In genomic region chr22:41543854-41544670, GRCh38 we compare ENCODE assay signal across 8 cellular contexts. TPM values are rescaled to one million over a fixed set of nuclear protein-coding genes. Genes with fewer than 3 reads are reported as not detected.
A peak's percentile ranks its signal among the peaks of the same experiment; 100 is the strongest.
DNase-seq lines count a peak whose midpoint lies in the region; ATAC-seq and TF ChIP-seq lines count a peak whose summit lies in the region.

TSS of gene POLR3H (minus strand) at chr22:41544470. CDS start at chr22:41544101, 369 bp downstream.

- H3K4me3 ChIP-seq in PC-9 (peak within 1 kb of the TSS; percentile 83), mucosa of stomach (ENCODE audit: low read length) (peak within 1 kb of the TSS; percentile 80)

- H3K27me3 ChIP-seq in PC-9 (ENCODE audit: insufficient read depth, low read depth), result no peaks in the 10 kb centered on the region
- no peaks in the 10 kb centered on the region for H3K27me3 ChIP-seq in mucosa of stomach (ENCODE audit: control insufficient read depth, insufficient read depth, low read length)

- peaks cover 17% of the 10 kb centered on the region for H3K4me1 ChIP-seq in PC-9 (replicated peaks; ENCODE audit: insufficient read depth)
- H3K4me1 ChIP-seq in mucosa of stomach (ENCODE audit: control insufficient read depth, insufficient read depth, low read length), result peaks cover 15% of the 10 kb centered on the region

- peaks cover 7% of the 10 kb centered on the region; the same call in 1 of the 2 replicates for H3F3A ChIP-seq in PC-9 (ENCODE audit: insufficient read depth, low read depth)

- H3K79me2 ChIP-seq in PC-9 (ENCODE audit: low read depth), result peaks cover 47% of the 10 kb centered on the region

- in situ Hi-C loops in KBM-7 (cut with MboI; ENCODE audit: low pct_unique_long_range_greater_than_20kb, low sequenced_read_pairs), result no loop called here

- H3K9me2 ChIP-seq in PC-9 (ENCODE audit: insufficient read depth), result no peaks in the 10 kb centered on the region

- H3K9ac ChIP-seq in mucosa of stomach (ENCODE audit: low read length), result peak within 1 kb of the TSS; percentile 82

- intact Hi-C loops in PC-9 (cut with micrococcal nuclease; ENCODE audit: unreplicated experiment), result loop anchor here (2.0 to 5.0 kb wide), 3 partner anchors 45 to 403 kb away; partner anchors contain the start of genes CENPM, DESI1, PMM1 and XRCC6

- peak; percentile 64 for TF ChIP-seq POLR2A in erythroblast (IDR thresholded peaks at IDR 0.05; ENCODE audit: low read length)

- H4K20me1 ChIP-seq in PC-9 (ENCODE audit: insufficient read depth), result peaks cover 40% of the 10 kb centered on the region

- DNase-seq in DMS53 treated with DMSO at 0.1 percent for 48 hours (lab: John Stamatoyannopoulos, UW; ENCODE audit: unreplicated experiment) (peak; percentile 91), KBM-7 (peak; percentile 99), PC-9 (peak; percentile 95 to 99), erythroblast (lab: John Stamatoyannopoulos, UW) (peak; percentile 98 to 99)
- DNase-seq in activated T-cell treated with anti-CD3 and anti-CD28 coated beads, Interleukin-2, amount 50 U/mL, for 1 hour, result peak; percentile 96
- peak; percentile 90 to 91 for DNase-seq in stimulated activated CD8-positive, alpha-beta memory T cell treated with anti-CD3 and anti-CD28 coated beads, Interleukin-7, amount 100 ng/mL, for 1 hour (ENCODE audit: low read depth in 2 of 2)

- peak; percentile 76 for TF ChIP-seq CTCF in PC-9 (conservative IDR thresholded peaks at IDR 0.05)

- no peaks in the 10 kb centered on the region for H3K9me3 ChIP-seq in PC-9 (ENCODE audit: insufficient read depth, low read depth)
- no peaks in the 10 kb centered on the region for H3K9me3 ChIP-seq in mucosa of stomach (ENCODE audit: control insufficient read depth, low read length)

- BruUV-seq in PC-9 (replicated peaks; lab: Mats Ljungman, UMichigan), result no TSS peak

- peak within 1 kb of the TSS; percentile 84 for H2AFZ ChIP-seq in PC-9

- CTCF ChIA-PET in PC-9 (lab: Charles Lee), result interaction anchor here (0.6 to 1.0 kb wide), 12 partner anchors 14 to 538 kb away, joined by 3 to 12 read pairs (median 3); partner anchors contain the start of gene PMM1

- H3K4me2 ChIP-seq in PC-9, result peak within 1 kb of the TSS; percentile 84

- peak; percentile 82 for ATAC-seq in GM21619 (IDR thresholded peaks at IDR 0.05; ENCODE audit: unreplicated experiment)

- POLR2A ChIA-PET in PC-9 (lab: Charles Lee; ENCODE audit: unreplicated experiment), result interaction anchor here (0.5 to 0.8 kb wide), 7 partner anchors 14 to 719 kb away, joined by 3 to 30 read pairs (median 3); partner anchors contain the start of gene PMM1

- peak within 1 kb of the TSS; percentile 33; the same call in 1 of the 2 replicates for H3K27ac ChIP-seq in PC-9

- H3K36me3 ChIP-seq in PC-9 (ENCODE audit: low read depth), result no peaks in the 10 kb centered on the region
- H3K36me3 ChIP-seq in mucosa of stomach (ENCODE audit: control insufficient read depth, insufficient read depth, low read length), result no peaks in the 10 kb centered on the region

RNA-seq across cellular contexts. Expression of gene POLR3H, which starts in this region (rescaled TPM):
- 47.6 and 49.7 TPM in 2 replicates for total RNA-seq in PC-9 (2021)

Comparison
In these comparisons a context has a peak if more than half of its experiments do, and no peak if none do; other contexts are left out.
1. Peak in every context shown above with its lines: DNase-seq, ATAC-seq, H3K4me3 ChIP-seq and H3K27ac ChIP-seq.